Comparison of ENCODE assay signal across 25 cellular contexts in genomic region chr3:187858086-187858485, GRCh38.
DNase-seq lines count a peak whose midpoint lies in the region; ATAC-seq and TF ChIP-seq lines count a peak whose summit lies in the region.
"Had no signal": no experiment of that assay in that cellular context is flagged by ENCODE, and none has a peak within 500 bp of the region (broad histone marks: within the 10 kb centered on the region; RNA-seq: fewer than 3 reads in every experiment).

No MANE protein-coding gene starts in this region.

- peaks cover 6% of the 10 kb centered on the region for H3K4me1 Mint-ChIP-seq in activated CD4-positive, alpha-beta T cell treated with anti-CD3 and anti-CD28 coated beads, Interleukin-2, amount 10 ng/mL, durations not matched to agents 24 days and 14 days
- no peaks in the 10 kb centered on the region for H3K4me1 Mint-ChIP-seq in activated CD8-positive, alpha-beta memory T cell treated with anti-CD3 and anti-CD28 coated beads, Interleukin-2, amount 10 ng/mL, durations not matched to agents 7 days and 5 days
- H3K4me1 Mint-ChIP-seq: activated B cell treated with CpG ODN at 0.5 μM for 24 hours; CD4-positive, CD25-positive, alpha-beta regulatory T cell; T-cell had no signal

- H3K9me3 ChIP-seq in heart left ventricle (peaks cover 0 to 15% (median 2%) of the 10 kb centered on the region in 12 donors), uterus (no peaks in the 10 kb centered on the region), esophagus squamous epithelium (peaks cover 0 to 9% (median 6%) of the 10 kb centered on the region in 3 donors)
- H3K9me3 ChIP-seq: breast epithelium, prostate gland, SJSA1 had no signal

- intact Hi-C loops in activated CD4-positive, alpha-beta T cell treated with anti-CD3 and anti-CD28 coated beads, Interleukin-2, amount 10 ng/mL, durations not matched to agents 24 days and 14 days (cut with micrococcal nuclease) = no loop called here
- intact Hi-C loops in heart left ventricle (cut with DNase I) (no loop called here), uterus (cut with DNase I; ENCODE audit: low total_unique reads) (no loop called here), esophagus squamous epithelium (cut with DNase I) (no loop called here)

- H3K27me3 ChIP-seq in heart left ventricle (no peaks in the 10 kb centered on the region), uterus (no peaks in the 10 kb centered on the region), esophagus squamous epithelium (no peaks in the 10 kb centered on the region)
- H3K27me3 ChIP-seq: breast epithelium, SJSA1 had no signal

- peaks cover 0 to 7% (median 0%) of the 10 kb centered on the region in 12 donors for H3K4me1 ChIP-seq in heart left ventricle
- H3K4me1 ChIP-seq in uterus = no peaks in the 10 kb centered on the region
- H3K4me1 ChIP-seq in esophagus squamous epithelium = peaks cover 0 to 7% (median 0%) of the 10 kb centered on the region in 3 donors
- H3K4me1 ChIP-seq: breast epithelium, prostate gland had no signal

- no peak overlapping the region for H3K27ac Mint-ChIP-seq in activated CD4-positive, alpha-beta T cell treated with anti-CD3 and anti-CD28 coated beads, Interleukin-2, amount 10 ng/mL, durations not matched to agents 24 days and 14 days
- no peak overlapping the region for H3K27ac Mint-ChIP-seq in activated CD8-positive, alpha-beta memory T cell treated with anti-CD3 and anti-CD28 coated beads, Interleukin-2, amount 10 ng/mL, durations not matched to agents 7 days and 5 days
- H3K27ac Mint-ChIP-seq: activated B cell treated with CpG ODN at 0.5 μM for 24 hours; CD4-positive, CD25-positive, alpha-beta regulatory T cell; naive thymus-derived CD4-positive, alpha-beta T cell; T-cell had no signal

- TF ChIP-seq CTCF in heart left ventricle (IDR thresholded peaks at IDR 0.05) (no peak), uterus (IDR thresholded peaks at IDR 0.05) (no peak), esophagus squamous epithelium (IDR thresholded peaks at IDR 0.05) (no peak)

- peak; percentile 39 for DNase-seq in activated CD4-positive, alpha-beta T cell treated with anti-CD3 and anti-CD28 coated beads, Interleukin-2, amount 10 ng/mL, durations not matched to agents 24 days and 14 days
- DNase-seq in activated CD4-positive, alpha-beta T cell treated with anti-CD3 and anti-CD28 coated beads for 1 hour = no peak
- DNase-seq in heart left ventricle (peak in 1 of 5 donors; percentile 16), pons (ENCODE audit: low spot score) (peak; percentile 34), uterus (peak; percentile 48), T-helper 9 cell (no peak), esophagus squamous epithelium (lab: John Stamatoyannopoulos, UW) (no peak)
- DNase-seq in activated CD8-positive, alpha-beta memory T cell treated with anti-CD3 and anti-CD28 coated beads, Interleukin-2, amount 10 ng/mL, durations not matched to agents 7 days and 5 days = no peak
- DNase-seq: activated B cell treated with CpG ODN at 0.5 μM for 24 hours; activated CD4-positive, alpha-beta T cell treated with anti-CD3 and anti-CD28 coated beads, Interleukin-2, amount 50 U/mL, for 4 hours; activated CD8-positive, alpha-beta memory T cell treated with anti-CD3 and anti-CD28 coated beads, Interleukin-2, amount 50 U/mL, for 4 hours; activated naive CD4-positive, alpha-beta T cell treated with Interleukin-2 at 50 U/mL for 16 hours; CD4-positive, CD25-positive, alpha-beta regulatory T cell; naive thymus-derived CD4-positive, alpha-beta T cell; NCI-H1048; NCI-H1694; NCI-H446; NCI-H774; small intestine; stimulated activated naive CD4-positive, alpha-beta T cell; T-cell had no signal

- ATAC-seq in heart left ventricle = peak; percentile 71 to 78 (median 72)
- no peak for ATAC-seq in activated CD8-positive, alpha-beta memory T cell treated with anti-CD3 and anti-CD28 coated beads, Interleukin-2, amount 10 ng/mL, durations not matched to agents 7 days and 5 days
- ATAC-seq: naive thymus-derived CD4-positive, alpha-beta T cell; T-cell had no signal

- no peak for TF ChIP-seq POLR2A in heart left ventricle (IDR thresholded peaks at IDR 0.05)
- no peak for TF ChIP-seq POLR2A in uterus (IDR thresholded peaks at IDR 0.05)
- no peak for TF ChIP-seq POLR2A in esophagus squamous epithelium (IDR thresholded peaks at IDR 0.05)

- no peak overlapping the region for H3K4me3 Mint-ChIP-seq in activated CD4-positive, alpha-beta T cell treated with anti-CD3 and anti-CD28 coated beads, Interleukin-2, amount 10 ng/mL, durations not matched to agents 24 days and 14 days
- H3K4me3 Mint-ChIP-seq in activated CD8-positive, alpha-beta memory T cell treated with anti-CD3 and anti-CD28 coated beads, Interleukin-2, amount 10 ng/mL, durations not matched to agents 7 days and 5 days = no peak overlapping the region
- H3K4me3 Mint-ChIP-seq: activated B cell treated with CpG ODN at 0.5 μM for 24 hours; CD4-positive, CD25-positive, alpha-beta regulatory T cell; naive thymus-derived CD4-positive, alpha-beta T cell; T-cell had no signal

- no peaks in the 10 kb centered on the region for H3K27me3 Mint-ChIP-seq in activated CD4-positive, alpha-beta T cell treated with anti-CD3 and anti-CD28 coated beads, Interleukin-2, amount 10 ng/mL, durations not matched to agents 24 days and 14 days
- no peaks in the 10 kb centered on the region for H3K27me3 Mint-ChIP-seq in activated CD8-positive, alpha-beta memory T cell treated with anti-CD3 and anti-CD28 coated beads, Interleukin-2, amount 10 ng/mL, durations not matched to agents 7 days and 5 days
- H3K27me3 Mint-ChIP-seq: CD4-positive, CD25-positive, alpha-beta regulatory T cell; naive thymus-derived CD4-positive, alpha-beta T cell; T-cell had no signal

- peaks cover 22% of the 10 kb centered on the region for H3K9me3 Mint-ChIP-seq in activated CD4-positive, alpha-beta T cell treated with anti-CD3 and anti-CD28 coated beads, Interleukin-2, amount 10 ng/mL, durations not matched to agents 24 days and 14 days
- H3K9me3 Mint-ChIP-seq in activated CD8-positive, alpha-beta memory T cell treated with anti-CD3 and anti-CD28 coated beads, Interleukin-2, amount 10 ng/mL, durations not matched to agents 7 days and 5 days (ENCODE audit: low read depth) = peaks cover 8% of the 10 kb centered on the region

- peaks cover 14% of the 10 kb centered on the region for H3K36me3 Mint-ChIP-seq in activated CD4-positive, alpha-beta T cell treated with anti-CD3 and anti-CD28 coated beads, Interleukin-2, amount 10 ng/mL, durations not matched to agents 24 days and 14 days (ENCODE audit: low read depth)
- peaks cover 14% of the 10 kb centered on the region for H3K36me3 Mint-ChIP-seq in activated CD8-positive, alpha-beta memory T cell treated with anti-CD3 and anti-CD28 coated beads, Interleukin-2, amount 10 ng/mL, durations not matched to agents 7 days and 5 days
- H3K36me3 Mint-ChIP-seq: T-cell had no signal

- H3K4me3 ChIP-seq in heart left ventricle = no peak overlapping the region
- H3K4me3 ChIP-seq in uterus = no peak overlapping the region
- H3K4me3 ChIP-seq in esophagus squamous epithelium = no peak overlapping the region
- H3K4me3 ChIP-seq: breast epithelium, prostate gland, SJSA1 had no signal

- H3K27ac ChIP-seq in heart left ventricle = peak overlapping the region in 4 of 12 donors; percentile 10 to 47 (median 29)
- peak overlapping the region in 1 of 2 donors; percentile 24 for H3K27ac ChIP-seq in uterus
- no peak overlapping the region for H3K27ac ChIP-seq in esophagus squamous epithelium
- H3K27ac ChIP-seq: 22Rv1, breast epithelium, prostate gland, SJSA1 had no signal

- CTCF ChIA-PET in activated CD8-positive, alpha-beta memory T cell treated with anti-CD3 and anti-CD28 coated beads, Interleukin-2, amount 10 ng/mL, durations not matched to agents 7 days and 5 days (lab: Charles Lee) = no interaction called here

- H3K36me3 ChIP-seq in heart left ventricle = no peaks in the 10 kb centered on the region
- no peaks in the 10 kb centered on the region for H3K36me3 ChIP-seq in uterus
- no peaks in the 10 kb centered on the region for H3K36me3 ChIP-seq in esophagus squamous epithelium
- H3K36me3 ChIP-seq: breast epithelium, prostate gland, SJSA1 had no signal

- WGBS in heart left ventricle, 4 donors = 52 to 64% (median 56%) methylated on average over 5 of the region's 5 CpGs
- 84 to 87% methylated on average over 5 of the region's 5 CpGs for WGBS in esophagus squamous epithelium, 2 donors

Comparison
In these comparisons a context has a peak if more than half of its experiments do, and no peak if none do; other contexts are left out.
1. DNase-seq: peak in activated CD4-positive, alpha-beta T cell treated with anti-CD3 and anti-CD28 coated beads, Interleukin-2, amount 10 ng/mL, durations not matched to agents 24 days and 14 days (single experiment), pons (single experiment) and uterus (2 of 2); none in activated CD4-positive, alpha-beta T cell treated with anti-CD3 and anti-CD28 coated beads for 1 hour (single experiment), activated CD8-positive, alpha-beta memory T cell treated with anti-CD3 and anti-CD28 coated beads, Interleukin-2, amount 10 ng/mL, durations not matched to agents 7 days and 5 days (single experiment), T-helper 9 cell (single experiment) and esophagus squamous epithelium (single experiment).